In the genomic region with DNA sequence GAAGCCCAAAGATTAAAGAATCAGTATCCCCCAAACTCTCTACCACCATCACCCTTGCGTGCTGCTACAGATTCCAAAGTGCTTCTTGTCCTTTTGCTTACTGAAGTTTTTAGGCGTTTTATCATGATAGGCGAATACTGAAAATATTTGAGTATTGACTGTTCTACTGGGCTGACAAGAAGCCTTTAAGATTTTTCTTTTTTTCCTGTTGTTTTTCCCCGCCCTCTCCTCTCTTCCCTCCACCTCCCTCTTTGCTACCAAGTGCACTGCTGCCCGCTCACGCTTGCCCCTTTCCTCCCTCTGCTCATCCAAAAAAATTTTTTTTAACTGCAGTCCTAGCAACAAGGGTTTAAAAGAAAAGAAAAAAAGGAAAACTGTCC, we compare ENCODE assay signal across 8 cellular contexts. TPM values are rescaled to one million over a fixed set of nuclear protein-coding genes. Genes with fewer than 3 reads are reported as not detected.
DNase-seq lines count a peak whose midpoint lies in the region; ATAC-seq, FAIRE-seq and TF ChIP-seq lines count a peak whose summit lies in the region.

No MANE protein-coding gene starts in this region.

- H3K4me1 ChIP-seq in keratinocyte (ENCODE audit: control insufficient read depth, extremely low read depth, insufficient read depth, low read length) = peaks cover 21% of the 10 kb centered on the region
- H3K4me1 ChIP-seq in testis = peaks cover 26% of the 10 kb centered on the region

- 1% methylated on average over 6 of the region's 6 CpGs for WGBS in testis, 2 donors

- peaks cover 8% of the 10 kb centered on the region for H3K36me3 Mint-ChIP-seq in activated naive CD4-positive, alpha-beta T cell treated with anti-CD3 and anti-CD28 coated beads for 36 hours (ENCODE audit: low read depth)
- peaks cover 23% of the 10 kb centered on the region for H3K36me3 Mint-ChIP-seq in activated naive CD8-positive, alpha-beta T cell treated with anti-CD3 and anti-CD28 coated beads, Interleukin-2, amount 10 ng/mL, durations not matched to agents 7 days and 5 days

- H3K4me3 ChIP-seq in keratinocyte (ENCODE audit: control insufficient read depth in 2 of 3, extremely low read depth in 1 of 3, insufficient read depth in 2 of 3, low read depth in 1 of 3, low read length in 3 of 3) = peak overlapping the region; percentile 91 to 98 (median 98)
- peak overlapping the region; percentile 92 to 93 for H3K4me3 ChIP-seq in testis

- H4K20me1 ChIP-seq in keratinocyte (ENCODE audit: control insufficient read depth, extremely low read depth, insufficient read depth, low read length) = no peaks in the 10 kb centered on the region

- CTCF ChIA-PET in activated naive CD4-positive, alpha-beta T cell treated with anti-CD3 and anti-CD28 coated beads for 36 hours (lab: Charles Lee) = interaction anchor here (1.0 kb wide), 1 partner anchor 16 kb away, joined by 3 read pairs; no protein-coding TSS in a partner anchor

- dilution Hi-C loops in keratinocyte (cut with MboI; ENCODE audit: extremely low pct_ligation_motif_present, low sequenced_read_pairs) = no loop called here

- H3K4me3 Mint-ChIP-seq in activated naive CD4-positive, alpha-beta T cell treated with anti-CD3 and anti-CD28 coated beads for 36 hours = peak overlapping the region; percentile 98
- peak overlapping the region; percentile 93 for H3K4me3 Mint-ChIP-seq in activated naive CD8-positive, alpha-beta T cell treated with anti-CD3 and anti-CD28 coated beads, Interleukin-2, amount 10 ng/mL, durations not matched to agents 7 days and 5 days

- no peaks in the 10 kb centered on the region for H3K9me3 Mint-ChIP-seq in activated naive CD4-positive, alpha-beta T cell treated with anti-CD3 and anti-CD28 coated beads for 36 hours
- H3K9me3 Mint-ChIP-seq in activated naive CD8-positive, alpha-beta T cell treated with anti-CD3 and anti-CD28 coated beads, Interleukin-2, amount 10 ng/mL, durations not matched to agents 7 days and 5 days = no peaks in the 10 kb centered on the region

- peak overlapping the region; percentile 29 for H2AFZ ChIP-seq in keratinocyte (ENCODE audit: control insufficient read depth, low read length)

- peak overlapping the region; percentile 89 for H3K27ac Mint-ChIP-seq in activated naive CD4-positive, alpha-beta T cell treated with anti-CD3 and anti-CD28 coated beads for 36 hours
- peak overlapping the region; percentile 91 for H3K27ac Mint-ChIP-seq in activated naive CD8-positive, alpha-beta T cell treated with anti-CD3 and anti-CD28 coated beads, Interleukin-2, amount 10 ng/mL, durations not matched to agents 7 days and 5 days

- no peak for FAIRE-seq in keratinocyte (lab: Jason Lieb, UNC)

- H3K79me2 ChIP-seq in keratinocyte (ENCODE audit: control insufficient read depth, insufficient read depth, low read length) = peaks cover 62% of the 10 kb centered on the region

- DNase-seq in activated naive CD4-positive, alpha-beta T cell treated with anti-CD3 and anti-CD28 coated beads for 36 hours = no peak
- DNase-seq in activated naive CD4-positive, alpha-beta T cell (lab: John Stamatoyannopoulos, UW) = no peak
- DNase-seq in activated naive CD8-positive, alpha-beta T cell treated with anti-CD3 and anti-CD28 coated beads, Interleukin-2, amount 10 ng/mL, durations not matched to agents 7 days and 5 days = no peak
- DNase-seq in keratinocyte (ENCODE audit: low read depth, low spot score) = no peak
- DNase-seq in testis = no peak
- no peak for DNase-seq in UCSD-AML1 (lab: John Stamatoyannopoulos, UW; ENCODE audit: unreplicated experiment)

- no peaks in the 10 kb centered on the region for H3K9me1 ChIP-seq in keratinocyte (ENCODE audit: control insufficient read depth, extremely low read depth, insufficient read depth, low read length)

- H3K36me3 ChIP-seq in keratinocyte (ENCODE audit: control insufficient read depth in 2 of 2, extremely low read depth in 1 of 2, insufficient read depth in 2 of 2, low read length in 2 of 2) = peaks cover 1 to 16% of the 10 kb centered on the region in 2 experiments
- H3K36me3 ChIP-seq in testis (ENCODE audit: low read depth, missing control alignments) = no peaks in the 10 kb centered on the region

- intact Hi-C loops in activated naive CD4-positive, alpha-beta T cell treated with anti-CD3 and anti-CD28 coated beads for 36 hours (cut with micrococcal nuclease) = loop anchor here (1.0 to 10.0 kb wide), 9 partner anchors 39 to 551 kb away; a partner anchor contains a TSS
- intact Hi-C loops in testis (cut with DNase I; ENCODE audit: low total_unique reads) = loop anchor here (10.0 kb wide), 1 partner anchor 295 kb away; a partner anchor contains a TSS

- ATAC-seq in activated naive CD8-positive, alpha-beta T cell treated with anti-CD3 and anti-CD28 coated beads, Interleukin-2, amount 10 ng/mL, durations not matched to agents 7 days and 5 days (ENCODE audit: low read depth) = no peak
- ATAC-seq in HG03457 (IDR thresholded peaks at IDR 0.05; ENCODE audit: unreplicated experiment) = no peak
- no peak for ATAC-seq in HG03280 (IDR thresholded peaks at IDR 0.05; ENCODE audit: unreplicated experiment)

- POLR2A ChIA-PET in activated naive CD8-positive, alpha-beta T cell treated with anti-CD3 and anti-CD28 coated beads, Interleukin-2, amount 10 ng/mL, durations not matched to agents 7 days and 5 days (lab: Charles Lee) = interaction anchor here (1.4 to 2.0 kb wide), 3 partner anchors 10 to 39 kb away, joined by 4 to 15 read pairs (median 5); a partner anchor contains a TSS

- H3K9me3 ChIP-seq in keratinocyte (ENCODE audit: control insufficient read depth, low read depth, low read length) (no peaks in the 10 kb centered on the region), testis (no peaks in the 10 kb centered on the region)

- H3K27me3 Mint-ChIP-seq in activated naive CD4-positive, alpha-beta T cell treated with anti-CD3 and anti-CD28 coated beads for 36 hours (ENCODE audit: low read depth) = no peaks in the 10 kb centered on the region
- H3K27me3 Mint-ChIP-seq in activated naive CD8-positive, alpha-beta T cell treated with anti-CD3 and anti-CD28 coated beads, Interleukin-2, amount 10 ng/mL, durations not matched to agents 7 days and 5 days = no peaks in the 10 kb centered on the region

- H3K4me1 Mint-ChIP-seq in activated naive CD4-positive, alpha-beta T cell treated with anti-CD3 and anti-CD28 coated beads for 36 hours (ENCODE audit: low read depth) = peaks cover 38% of the 10 kb centered on the region
- peaks cover 35% of the 10 kb centered on the region for H3K4me1 Mint-ChIP-seq in activated naive CD8-positive, alpha-beta T cell treated with anti-CD3 and anti-CD28 coated beads, Interleukin-2, amount 10 ng/mL, durations not matched to agents 7 days and 5 days

- TF ChIP-seq CTCF in keratinocyte (optimal IDR thresholded peaks at IDR 0.05 in 1 of 3, IDR thresholded peaks at IDR 0.05 in 1 of 3, conservative IDR thresholded peaks at IDR 0.05 in 1 of 3; ENCODE audit: extremely low read depth in 1 of 3, insufficient read depth in 2 of 3, low read length in 3 of 3) (no peak), testis (IDR thresholded peaks at IDR 0.05) (no peak)

- no peak for TF ChIP-seq POLR2A in testis (IDR thresholded peaks at IDR 0.05)

- H3K27me3 ChIP-seq in keratinocyte (ENCODE audit: control insufficient read depth, extremely low read depth, insufficient read depth, low read length) (no peaks in the 10 kb centered on the region), testis (no peaks in the 10 kb centered on the region)

- H3K4me2 ChIP-seq in keratinocyte (ENCODE audit: control insufficient read depth, extremely low read depth, insufficient read depth, low read depth, low read length) = peak overlapping the region; percentile 90

- peak overlapping the region; percentile 96 for H3K9ac ChIP-seq in keratinocyte (ENCODE audit: control insufficient read depth, extremely low read depth, insufficient read depth, low read length)

- peak overlapping the region; percentile 93 for H3K27ac ChIP-seq in keratinocyte (ENCODE audit: control insufficient read depth, insufficient read depth, low read length)
- H3K27ac ChIP-seq in testis = peak overlapping the region; percentile 87 to 92

RNA-seq across cellular contexts. Expression of a gene that starts 0.7 kb away (rescaled TPM):
- 10 to 100 TPM; 77.6 to 83.3 TPM for total RNA-seq in activated naive CD4-positive, alpha-beta T cell treated with anti-CD3 and anti-CD28 coated beads for 36 hours
- total RNA-seq in activated naive CD8-positive, alpha-beta T cell treated with anti-CD3 and anti-CD28 coated beads, Interleukin-2, amount 10 ng/mL, durations not matched to agents 7 days and 5 days = 100 to 1,000 TPM; 112 to 114 TPM
- 58.2 to 207 TPM (median 104 TPM) in 3 replicates for polyA plus RNA-seq in keratinocyte
- polyA plus RNA-seq in keratinocyte (2011; ENCODE audit: low read depth) = 80.7 TPM
- 42.6 and 85.1 TPM in 2 replicates for polyA plus RNA-seq in keratinocyte (2011; cell fraction: cytosol; rRNA removed)
- polyA plus RNA-seq in keratinocyte (2011; cell fraction: nucleus; rRNA removed) = 71.8 and 111 TPM in 2 replicates
- polyA plus RNA-seq in keratinocyte (2012; ENCODE audit: low replicate concordance) = 67.2 and 97.0 TPM in 2 replicates
- 13.7 to 35.3 TPM (median 18.7 TPM) in 3 replicates for polyA minus RNA-seq in keratinocyte
- 25.3 TPM for polyA minus RNA-seq in keratinocyte (2011; cell fraction: cytosol; rRNA and poly(A)+ RNA removed)
- polyA minus RNA-seq in keratinocyte (2011; cell fraction: nucleus; rRNA and poly(A)+ RNA removed) = 7.5 and 23.5 TPM in 2 replicates
- total RNA-seq in testis = 10 to 100 TPM; 37.0 to 61.1 TPM
- 152 TPM for polyA plus RNA-seq in testis (ENCODE audit: insufficient read depth, low read depth, low replicate concordance)

RNA-seq across cellular contexts. Expression of a gene that starts 0.8 kb away (rescaled TPM):
- total RNA-seq in activated naive CD4-positive, alpha-beta T cell treated with anti-CD3 and anti-CD28 coated beads for 36 hours = 1 to 10 TPM; 5.0 to 9.5 TPM
- total RNA-seq in activated naive CD8-positive, alpha-beta T cell treated with anti-CD3 and anti-CD28 coated beads, Interleukin-2, amount 10 ng/mL, durations not matched to agents 7 days and 5 days = 10 to 100 TPM; 36.0 to 42.9 TPM
- polyA plus RNA-seq in keratinocyte (6.5 to 9.2 TPM (median 9.1 TPM) in 3 replicates), testis (ENCODE audit: insufficient read depth, low read depth, low replicate concordance) (137 TPM)
- 3.5 TPM for polyA plus RNA-seq in keratinocyte (2011; ENCODE audit: low read depth)
- polyA plus RNA-seq in keratinocyte (2011; cell fraction: cytosol; rRNA removed) = 6.0 and 7.3 TPM in 2 replicates
- 11.6 and 12.3 TPM in 2 replicates for polyA plus RNA-seq in keratinocyte (2011; cell fraction: nucleus; rRNA removed)
- 4.9 and 8.6 TPM in 2 replicates for polyA plus RNA-seq in keratinocyte (2012; ENCODE audit: low replicate concordance)
- 17.5 to 19.7 TPM (median 19.3 TPM) in 3 replicates for polyA minus RNA-seq in keratinocyte
- polyA minus RNA-seq in keratinocyte (2011; cell fraction: cytosol; rRNA and poly(A)+ RNA removed) = 7.3 TPM
- 10.2 and 24.7 TPM in 2 replicates for polyA minus RNA-seq in keratinocyte (2011; cell fraction: nucleus; rRNA and poly(A)+ RNA removed)
- 10 to 100 TPM; 58.4 to 74.0 TPM for total RNA-seq in testis

RNA-seq across cellular contexts. Expression of a gene that starts 39.0 kb away (rescaled TPM):
- 10 to 100 TPM; 16.4 TPM for total RNA-seq in activated naive CD4-positive, alpha-beta T cell treated with anti-CD3 and anti-CD28 coated beads for 36 hours
- 10 to 100 TPM; 13.6 to 17.3 TPM for total RNA-seq in activated naive CD8-positive, alpha-beta T cell treated with anti-CD3 and anti-CD28 coated beads, Interleukin-2, amount 10 ng/mL, durations not matched to agents 7 days and 5 days
- polyA plus RNA-seq in keratinocyte (7.1 to 10.2 TPM (median 8.2 TPM) in 3 replicates), testis (ENCODE audit: insufficient read depth, low read depth, low replicate concordance) (29.3 TPM)
- 5.6 TPM for polyA plus RNA-seq in keratinocyte (2011; ENCODE audit: low read depth)
- 4.4 and 5.7 TPM in 2 replicates for polyA plus RNA-seq in keratinocyte (2011; cell fraction: cytosol; rRNA removed)
- polyA plus RNA-seq in keratinocyte (2011; cell fraction: nucleus; rRNA removed) = 19.7 and 19.9 TPM in 2 replicates
- polyA plus RNA-seq in keratinocyte (2012; ENCODE audit: low replicate concordance) = 3.1 and 4.9 TPM in 2 replicates
- polyA minus RNA-seq in keratinocyte = 11.8 to 21.3 TPM (median 21.2 TPM) in 3 replicates
- 16.1 TPM for polyA minus RNA-seq in keratinocyte (2011; cell fraction: cytosol; rRNA and poly(A)+ RNA removed)
- 21.2 and 24.8 TPM in 2 replicates for polyA minus RNA-seq in keratinocyte (2011; cell fraction: nucleus; rRNA and poly(A)+ RNA removed)
- total RNA-seq in testis = 10 to 100 TPM; 25.8 to 41.5 TPM
